ENCODE assay signal across 18 cellular contexts in the genomic region with DNA sequence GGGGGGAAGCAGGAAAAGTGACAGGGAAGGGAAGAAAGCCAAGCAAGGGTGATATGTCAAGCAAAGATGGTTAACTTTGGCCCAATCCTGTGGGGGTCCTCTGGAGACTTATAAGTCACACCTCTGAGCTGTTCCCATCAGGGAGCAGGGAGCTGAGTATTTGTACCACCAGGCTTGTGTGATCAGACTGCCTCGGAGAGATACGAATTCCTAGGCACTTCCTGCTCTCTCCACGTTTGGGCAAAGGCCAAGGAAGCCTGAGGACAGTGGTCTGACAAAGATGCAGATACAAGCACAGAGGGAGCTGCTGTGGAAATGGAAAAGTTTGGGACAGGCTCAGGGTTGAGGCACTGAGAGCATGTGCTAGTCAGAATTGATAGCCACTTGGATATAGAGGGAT. TPM values are rescaled to one million over a fixed set of nuclear protein-coding genes. Genes with fewer than 3 reads are reported as not detected.
DNase-seq lines count a peak whose midpoint lies in the region; ATAC-seq, FAIRE-seq and TF ChIP-seq lines count a peak whose summit lies in the region.
"Had no signal": no experiment of that assay in that cellular context is flagged by ENCODE, and none has a peak within 500 bp of the region (broad histone marks: within the 10 kb centered on the region; RNA-seq: fewer than 3 reads in every experiment).

No MANE protein-coding gene starts in this region.

- CTCF ChIA-PET in SK-N-SH (lab: Yijun Ruan, JAX) = no interaction called here

- H3K9ac ChIP-seq in SK-N-SH = no peak overlapping the region
- no peak overlapping the region for H3K9ac ChIP-seq in smooth muscle cell (ENCODE audit: low read depth)

- no peaks in the 10 kb centered on the region for H3K27me3 ChIP-seq in SK-N-SH (ENCODE audit: insufficient read depth)
- no peaks in the 10 kb centered on the region for H3K27me3 ChIP-seq in smooth muscle cell (ENCODE audit: low read depth)
- H3K27me3 ChIP-seq: neutrophil had no signal

- DNase-seq in H54 (ENCODE audit: insufficient read length, low spot score) = no peak
- DNase-seq in SK-N-SH = no peak
- DNase-seq in fibroblast of pulmonary artery (ENCODE audit: low read depth) = peak; percentile 46
- no peak for DNase-seq in smooth muscle cell (lab: John Stamatoyannopoulos, UW; ENCODE audit: unreplicated experiment)
- DNase-seq in activated naive CD8-positive, alpha-beta T cell treated with anti-CD3 and anti-CD28 coated beads, Interleukin-2, amount 50 U/mL, for 24 hours = no peak
- no peak for DNase-seq in GM19240 (ENCODE audit: insufficient read length, low spot score)
- no peak for DNase-seq in globus pallidus (ENCODE audit: low spot score)
- DNase-seq: activated CD4-positive, CD25-positive, alpha-beta regulatory T cell; effector memory CD4-positive, alpha-beta T cell; Kasumi-1; left ventricle myocardium inferior; NCI-H1105; NCI-H526 treated with DMSO at 0.1 percent for 48 hours; retina; stimulated activated CD4-positive, alpha-beta T cell treated with anti-CD3 and anti-CD28 coated beads, Interleukin-12 subunit alpha, Interleukin-12 subunit beta, amount 100 ng/mL, for 4 hours had no signal

- TF ChIP-seq POLR2A in H54 (IDR thresholded peaks at IDR 0.05; ENCODE audit: low read depth, low read length) = no peak

- H2AFZ ChIP-seq in SK-N-SH (ENCODE audit: low read depth) (peak overlapping the region; percentile 20; the same call in 1 of the 2 replicates), smooth muscle cell (ENCODE audit: low read depth) (no peak overlapping the region)

- H3K4me3 Mint-ChIP-seq in activated naive CD8-positive, alpha-beta T cell treated with anti-CD3 and anti-CD28 coated beads, Interleukin-2, amount 50 U/mL, for 24 hours = no peak overlapping the region
- H3K4me3 Mint-ChIP-seq: T-helper 2 cell treated with Interferon-gamma antibody and Interleukin-4, amounts not matched to agents 5 μg/mL and 100 μg/mL, for 36 hours had no signal

- no peak for TF ChIP-seq CTCF in SK-N-SH (IDR thresholded peaks at IDR 0.05)
- no peak for TF ChIP-seq CTCF in fibroblast of pulmonary artery (IDR thresholded peaks at IDR 0.05; ENCODE audit: low read length, missing control alignments)
- TF ChIP-seq CTCF in smooth muscle cell (IDR thresholded peaks at IDR 0.05; ENCODE audit: borderline replicate concordance, insufficient read depth, poor library complexity, severe bottlenecking) = no peak

- POLR2A ChIA-PET in SK-N-SH (lab: Yijun Ruan, JAX) = no interaction called here

- no peaks in the 10 kb centered on the region for H3K36me3 Mint-ChIP-seq in activated naive CD8-positive, alpha-beta T cell treated with anti-CD3 and anti-CD28 coated beads, Interleukin-2, amount 50 U/mL, for 24 hours (ENCODE audit: low read depth)

- H3F3A ChIP-seq in SK-N-SH (replicated peaks; ENCODE audit: insufficient read depth) = peaks cover 13% of the 10 kb centered on the region
- H3F3A ChIP-seq in smooth muscle cell (ENCODE audit: low read depth) = peaks cover 9% of the 10 kb centered on the region

- H3K27me3 Mint-ChIP-seq in activated naive CD8-positive, alpha-beta T cell treated with anti-CD3 and anti-CD28 coated beads, Interleukin-2, amount 50 U/mL, for 24 hours = peaks cover 6% of the 10 kb centered on the region

- no peak for ATAC-seq in activated naive CD8-positive, alpha-beta T cell treated with anti-CD3 and anti-CD28 coated beads, Interleukin-2, amount 50 U/mL, for 24 hours
- ATAC-seq in GM21447 (IDR thresholded peaks at IDR 0.05; ENCODE audit: unreplicated experiment) = no peak

- no peaks in the 10 kb centered on the region for H3K9me3 Mint-ChIP-seq in activated naive CD8-positive, alpha-beta T cell treated with anti-CD3 and anti-CD28 coated beads, Interleukin-2, amount 50 U/mL, for 24 hours
- H3K9me3 Mint-ChIP-seq: T-helper 2 cell treated with Interferon-gamma antibody and Interleukin-4, amounts not matched to agents 5 μg/mL and 100 μg/mL, for 36 hours had no signal

- H3K79me2 ChIP-seq in SK-N-SH (ENCODE audit: insufficient read depth) = no peaks in the 10 kb centered on the region
- no peaks in the 10 kb centered on the region for H3K79me2 ChIP-seq in smooth muscle cell (ENCODE audit: low read depth)

- TF ChIP-seq EP300 in SK-N-SH (IDR thresholded peaks at IDR 0.05; ENCODE audit: borderline replicate concordance in 1 of 2, low read depth in 1 of 2, low read length in 1 of 2) = no peak

- no peak overlapping the region for H3K27ac Mint-ChIP-seq in activated naive CD8-positive, alpha-beta T cell treated with anti-CD3 and anti-CD28 coated beads, Interleukin-2, amount 50 U/mL, for 24 hours
- H3K27ac Mint-ChIP-seq: T-helper 2 cell treated with Interferon-gamma antibody and Interleukin-4, amounts not matched to agents 5 μg/mL and 100 μg/mL, for 36 hours had no signal

- peak; percentile 38 for FAIRE-seq in H54 (lab: Jason Lieb, UNC)

- H3K4me1 ChIP-seq in SK-N-SH (ENCODE audit: control insufficient read depth in 1 of 2, insufficient read depth in 2 of 2, low read depth in 1 of 2, low read length in 1 of 2) = peaks cover 7 to 9% of the 10 kb centered on the region in 2 experiments; a peak in 3 of 4 replicates
- no peaks in the 10 kb centered on the region for H3K4me1 ChIP-seq in smooth muscle cell (ENCODE audit: low read depth)
- H3K4me1 ChIP-seq: left ventricle myocardium inferior had no signal

- no peak overlapping the region for H3K4me3 ChIP-seq in SK-N-SH (ENCODE audit: low read depth in 2 of 2, low read length in 1 of 2)
- H3K4me3 ChIP-seq in fibroblast of pulmonary artery (replicated peaks; ENCODE audit: low read depth, low read length) = no peak overlapping the region
- H3K4me3 ChIP-seq in smooth muscle cell = no peak overlapping the region
- H3K4me3 ChIP-seq: left ventricle myocardium inferior had no signal

- H3K27ac ChIP-seq in SK-N-SH (ENCODE audit: low read depth in 2 of 2, low read length in 1 of 2) = peak overlapping the region; percentile 30 to 58; a peak in 3 of 4 replicates
- H3K27ac ChIP-seq in smooth muscle cell (ENCODE audit: low read depth) = peak overlapping the region; percentile 94
- H3K27ac ChIP-seq: left ventricle myocardium inferior, neutrophil had no signal

- H3K9me2 ChIP-seq in SK-N-SH = no peaks in the 10 kb centered on the region

- H3K4me1 Mint-ChIP-seq in activated naive CD8-positive, alpha-beta T cell treated with anti-CD3 and anti-CD28 coated beads, Interleukin-2, amount 50 U/mL, for 24 hours = peaks cover 1% of the 10 kb centered on the region

- TF ChIP-seq RAD21 in SK-N-SH (IDR thresholded peaks at IDR 0.05; ENCODE audit: low read length) = no peak

- H3K36me3 ChIP-seq in SK-N-SH (replicated peaks in 1 of 2; ENCODE audit: control insufficient read depth in 1 of 2, insufficient read depth in 2 of 2, low read length in 1 of 2) = no peaks in the 10 kb centered on the region
- H3K36me3 ChIP-seq in smooth muscle cell (ENCODE audit: low read depth) = no peaks in the 10 kb centered on the region
- H3K36me3 ChIP-seq: left ventricle myocardium inferior, neutrophil had no signal

- 20% methylated on average over 3 of the region's 3 CpGs for WGBS in SK-N-SH (ENCODE audit: low lambda C conversion rate)
- WGBS in smooth muscle cell (ENCODE audit: low lambda C conversion rate) = 51% methylated on average over 3 of the region's 3 CpGs

- no peaks in the 10 kb centered on the region for H4K20me1 ChIP-seq in SK-N-SH (ENCODE audit: insufficient read depth)
- H4K20me1 ChIP-seq in smooth muscle cell (ENCODE audit: low read depth) = no peaks in the 10 kb centered on the region

- H3K9me3 ChIP-seq in SK-N-SH = no peaks in the 10 kb centered on the region
- H3K9me3 ChIP-seq in smooth muscle cell (replicated peaks; ENCODE audit: low read depth) = no peaks in the 10 kb centered on the region
- H3K9me3 ChIP-seq: left ventricle myocardium inferior, neutrophil had no signal

- H3K4me2 ChIP-seq in SK-N-SH = peak overlapping the region; percentile 34
- peak overlapping the region; percentile 34 for H3K4me2 ChIP-seq in smooth muscle cell

TF ChIP-seq in SK-N-SH, 30 proteins besides CTCF, POLR2A, EP300 and RAD21:
- TF ChIP-seq, protein P1, sequence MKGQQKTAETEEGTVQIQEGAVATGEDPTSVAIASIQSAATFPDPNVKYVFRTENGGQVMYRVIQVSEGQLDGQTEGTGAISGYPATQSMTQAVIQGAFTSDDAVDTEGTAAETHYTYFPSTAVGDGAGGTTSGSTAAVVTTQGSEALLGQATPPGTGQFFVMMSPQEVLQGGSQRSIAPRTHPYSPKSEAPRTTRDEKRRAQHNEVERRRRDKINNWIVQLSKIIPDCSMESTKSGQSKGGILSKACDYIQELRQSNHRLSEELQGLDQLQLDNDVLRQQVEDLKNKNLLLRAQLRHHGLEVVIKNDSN (IDR thresholded peaks at IDR 0.05; ENCODE audit: borderline replicate concordance, low read depth) = no peak
- TF ChIP-seq SMC3 (IDR thresholded peaks at IDR 0.05; ENCODE audit: low read depth, low read length) (no peak), RXRA (IDR thresholded peaks at IDR 0.05; ENCODE audit: borderline replicate concordance, low read depth) (no peak), NFIC (IDR thresholded peaks at IDR 0.05; ENCODE audit: borderline replicate concordance) (0 out of 2 replicates have a peak, but pooled peaks have one; percentile 30), FOXJ3 (CRISPR knock-in tag; IDR thresholded peaks at IDR 0.05) (no peak), ELF1 (IDR thresholded peaks at IDR 0.05) (no peak)

RNA-seq across cellular contexts. Expression of a gene that starts 10.4 kb away (rescaled TPM):
- 10.5 and 10.7 TPM in 2 replicates for polyA plus RNA-seq in SK-N-SH (2012; rRNA removed)
- polyA plus RNA-seq in SK-N-SH (2012; cell fraction: cytosol; rRNA removed) = 11.9 and 13.2 TPM in 2 replicates
- 4.6 and 7.9 TPM in 2 replicates for polyA plus RNA-seq in SK-N-SH (2012; cell fraction: nucleus; rRNA removed)
- total RNA-seq in smooth muscle cell = 70.4 and 96.1 TPM in 2 replicates
- polyA plus RNA-seq in smooth muscle cell = 16.2 and 18.6 TPM in 2 replicates
